2 cellular contexts compared by ENCODE assay signal in genomic region chr1:167563579-167564246, GRCh38.
TF ChIP-seq lines count a peak whose summit lies in the region.

No MANE protein-coding gene starts in this region.

TF ChIP-seq in GM23338, 12 proteins besides CTCF, POLR2A, EP300 and RAD21:
- TF ChIP-seq ZNF462 (CRISPR knock-in tag; IDR thresholded peaks at IDR 0.05) (no peak), ETS1 (IDR thresholded peaks at IDR 0.05) (no peak), EZH2phosphoT487 (IDR thresholded peaks at IDR 0.05; ENCODE audit: unreplicated experiment) (no peak), ZNF331 (CRISPR knock-in tag; IDR thresholded peaks at IDR 0.05; ENCODE audit: low read depth) (no peak)
TF ChIP-seq in GM23338: peak in this region for 0.

TF ChIP-seq in GM12878, 131 proteins besides CTCF, POLR2A, EP300 and RAD21:
- TF ChIP-seq MYC (IDR thresholded peaks at IDR 0.05; ENCODE audit: insufficient read depth, insufficient read length, insufficient replicate concordance, low read length, severe bottlenecking) (no peak), ZNF622 (IDR thresholded peaks at IDR 0.05) (no peak), JUND (IDR thresholded peaks at IDR 0.05; ENCODE audit: low read depth, low read length) (no peak), STAT3 (IDR thresholded peaks at IDR 0.05; ENCODE audit: low read depth, low read length) (no peak), BCLAF1 (IDR thresholded peaks at IDR 0.05) (no peak), TCF12 (IDR thresholded peaks at IDR 0.05; ENCODE audit: low read depth, low read length) (no peak), E2F4 (IDR thresholded peaks at IDR 0.05; ENCODE audit: low read depth, low read length) (no peak), PML (IDR thresholded peaks at IDR 0.05; ENCODE audit: low read length) (no peak)
TF ChIP-seq in GM12878: peak in this region for 0.
